In genomic region chr12:112170376-112170775, GRCh38 we compare ENCODE assay signal across 9 cellular contexts. TPM values are rescaled to one million over a fixed set of nuclear protein-coding genes. Genes with fewer than 3 reads are reported as not detected.
A peak's percentile ranks its signal among the peaks of the same experiment; 100 is the strongest.
DNase-seq lines count a peak whose midpoint lies in the region; TF ChIP-seq lines count a peak whose summit lies in the region.
"Had no signal": no experiment of that assay in that cellular context is flagged by ENCODE, and none has a peak within 500 bp of the region (broad histone marks: within the 10 kb centered on the region; RNA-seq: fewer than 3 reads in every experiment).

No MANE protein-coding gene starts in this region.

- intact Hi-C loops in posterior vena cava (cut with DNase I) = loop anchor here in 1 of 2 donors (5.0 kb wide), 1 partner anchor 1963 kb away; no protein-coding TSS in a partner anchor

- in situ Hi-C loops in brain microvascular endothelial cell (cut with HindIII; ENCODE audit: low pct_ligation_motif_present, low sequenced_read_pairs) = no loop called here

- no peak for DNase-seq in Peyer's patch
- peak; percentile 30 for DNase-seq in brain microvascular endothelial cell
- DNase-seq in posterior vena cava (ENCODE audit: low spot score) = peak; percentile 56
- no peak for DNase-seq in NCI-H187 treated with DMSO at 0.1 percent for 48 hours (lab: John Stamatoyannopoulos, UW)
- DNase-seq in NCI-H1930 (lab: John Stamatoyannopoulos, UW) = no peak
- no peak for DNase-seq in effector CD8-positive, alpha-beta T cell (lab: John Stamatoyannopoulos, UW)
- DNase-seq in NCI-H1417 (lab: John Stamatoyannopoulos, UW) = no peak

- H3K27me3 ChIP-seq in Peyer's patch (no peaks in the 10 kb centered on the region), brain microvascular endothelial cell (replicated peaks) (no peaks in the 10 kb centered on the region)

- TF ChIP-seq POLR2A in Peyer's patch (IDR thresholded peaks at IDR 0.05) = no peak

- H3K36me3 ChIP-seq in Peyer's patch (peaks cover 0 to 51% (median 0%) of the 10 kb centered on the region in 3 donors), brain microvascular endothelial cell (replicated peaks) (peaks cover 15% of the 10 kb centered on the region)

- TF ChIP-seq CTCF in GM12873 (IDR thresholded peaks at IDR 0.05; ENCODE audit: insufficient read depth, low read depth, low read length, missing control alignments) = peak; percentile 41
- peak in 4 of 6 experiments; percentile 19 to 35 (median 22) for TF ChIP-seq CTCF in Peyer's patch (IDR thresholded peaks at IDR 0.05)
- TF ChIP-seq CTCF in brain microvascular endothelial cell (IDR thresholded peaks at IDR 0.05; ENCODE audit: low read depth, low read length, missing control alignments) = peak; percentile 74

- H3K9me3 ChIP-seq in Peyer's patch = no peaks in the 10 kb centered on the region
- H3K9me3 ChIP-seq: mucosa of descending colon had no signal

- H3K27ac ChIP-seq in Peyer's patch = no peak overlapping the region
- no peak overlapping the region for H3K27ac ChIP-seq in brain microvascular endothelial cell

- H3K4me3 ChIP-seq in Peyer's patch = no peak overlapping the region
- H3K4me3 ChIP-seq in brain microvascular endothelial cell (ENCODE audit: low read depth, low read length) = no peak overlapping the region
- H3K4me3 ChIP-seq: mucosa of descending colon had no signal

- no peaks in the 10 kb centered on the region for H3K4me1 ChIP-seq in Peyer's patch

RNA-seq across cellular contexts. Expression of gene TRAFD1, which starts 45.0 kb away (rescaled TPM):
- 10 to 100 TPM; 19.4 to 95.7 (median 30.5) TPM for total RNA-seq in Peyer's patch
- 10 to 100 TPM; 23.5 to 24.0 TPM for total RNA-seq in posterior vena cava

Comparison
In these comparisons a context has a peak if more than half of its experiments do, and no peak if none do; other contexts are left out.
1. CTCF ChIP-seq: peak in every context shown above with its lines; median percentile 74 in brain microvascular endothelial cell; 41 in GM12873; 22 in Peyer's patch.
2. DNase-seq: peak in brain microvascular endothelial cell (single experiment) and posterior vena cava (single experiment); none in Peyer's patch (0 of 3), NCI-H187 treated with DMSO at 0.1 percent for 48 hours (single experiment), NCI-H1930 (0 of 2), effector CD8-positive, alpha-beta T cell (single experiment) and NCI-H1417 (0 of 3).